8 cellular contexts compared by ENCODE assay signal in the genomic region with DNA sequence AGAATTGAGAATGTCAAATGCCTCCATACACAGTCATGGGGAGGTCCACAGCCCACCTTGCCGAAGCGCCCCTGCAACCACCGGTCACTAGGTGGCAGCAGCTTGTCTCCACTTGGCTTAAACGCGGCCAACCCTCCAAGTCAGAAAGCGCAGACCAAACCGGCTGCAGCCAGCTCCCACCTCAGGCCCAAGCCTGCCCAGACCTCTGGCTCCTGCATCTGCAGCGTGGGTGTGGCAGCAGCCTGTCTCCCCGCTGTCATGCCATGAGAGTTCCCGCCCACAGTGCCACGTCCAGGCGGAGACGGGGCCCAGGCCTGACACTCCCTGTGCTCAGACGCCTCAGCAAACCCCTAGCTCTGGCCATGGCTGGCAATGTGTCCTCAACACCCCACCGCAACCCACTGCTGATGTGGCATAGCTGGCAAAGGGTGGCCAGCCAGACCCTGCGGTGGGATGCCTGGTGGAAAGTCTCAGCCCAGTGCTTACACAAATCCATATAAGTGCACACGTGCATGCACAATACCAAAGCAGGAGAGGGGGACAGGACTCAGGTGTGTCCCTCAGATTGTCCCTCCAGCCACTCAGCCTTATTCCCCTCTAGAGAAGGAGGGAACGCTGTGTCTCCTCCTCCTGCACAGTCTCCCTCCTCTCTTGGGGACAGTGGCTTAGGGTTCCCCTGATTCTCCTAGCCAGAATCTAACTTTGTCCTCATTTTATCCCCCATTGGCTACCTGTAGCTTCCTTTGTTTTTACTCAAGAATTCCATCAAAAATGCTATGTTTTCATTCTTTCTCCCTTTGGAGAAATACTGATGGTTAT. TPM values are rescaled to one million over a fixed set of nuclear protein-coding genes. Genes with fewer than 3 reads are reported as not detected.
DNase-seq lines count a peak whose midpoint lies in the region; ATAC-seq, FAIRE-seq and TF ChIP-seq lines count a peak whose summit lies in the region.

No MANE protein-coding gene starts in this region.

- H3K9me3 ChIP-seq in right atrium auricular region = no peaks in the 10 kb centered on the region

- H3K4me1 ChIP-seq in right atrium auricular region (peaks cover 0 to 48% of the 10 kb centered on the region in 2 donors), rectal smooth muscle tissue (ENCODE audit: control insufficient read depth, insufficient read depth, low read length) (peaks cover 21% of the 10 kb centered on the region)

- ATAC-seq in HG03342 (IDR thresholded peaks at IDR 0.05; ENCODE audit: unreplicated experiment) = no peak

- H3K27me3 ChIP-seq in right atrium auricular region (no peaks in the 10 kb centered on the region), rectal smooth muscle tissue (ENCODE audit: control insufficient read depth, insufficient read depth, low read length) (no peaks in the 10 kb centered on the region)

- TF ChIP-seq CTCF in AG09309 (IDR thresholded peaks at IDR 0.05; ENCODE audit: control insufficient read depth, insufficient read depth, low read depth, low read length, missing control alignments) = peak; percentile 96
- TF ChIP-seq CTCF in right atrium auricular region (IDR thresholded peaks at IDR 0.05) = peak; percentile 94 to 95

- FAIRE-seq in GM19239 (lab: Jason Lieb, UNC) = peak; percentile 26

- DNase-seq in AG09309 (ENCODE audit: low read depth) (peak; percentile 86), GM19239 (ENCODE audit: insufficient read length, low spot score) (peak; percentile 74), NCI-H1694 (lab: John Stamatoyannopoulos, UW) (peak; percentile 79), T-helper 2 cell (peak; percentile 32 to 76 (median 59)), amygdala (lab: John Stamatoyannopoulos, UW) (peak in 49 of 56 donors; percentile 19 to 81 (median 61)), right atrium auricular region (ENCODE audit: low spot score) (peak; percentile 86)

- H3K36me3 ChIP-seq in right atrium auricular region (no peaks in the 10 kb centered on the region), rectal smooth muscle tissue (ENCODE audit: control insufficient read depth, insufficient read depth, low read length) (no peaks in the 10 kb centered on the region)

- H3K27ac ChIP-seq in right atrium auricular region (peak overlapping the region in 1 of 2 donors; percentile 12), rectal smooth muscle tissue (ENCODE audit: low read depth, low read length) (peak overlapping the region; percentile 35)

- no peak overlapping the region for H3K9ac ChIP-seq in rectal smooth muscle tissue (ENCODE audit: low read length)

- H3K4me3 ChIP-seq in AG09309 (ENCODE audit: control insufficient read depth, low read depth, low read length) = no peak overlapping the region
- no peak overlapping the region for H3K4me3 ChIP-seq in right atrium auricular region
- peak overlapping the region; percentile 2 for H3K4me3 ChIP-seq in rectal smooth muscle tissue (ENCODE audit: low read length)

RNA-seq across cellular contexts. Expression of a gene that starts 10.9 kb away (rescaled TPM):
- total RNA-seq in right atrium auricular region = 10 to 100 TPM; 43.5 to 48.1 TPM

RNA-seq across cellular contexts. Expression of a gene that starts 21.4 kb away (rescaled TPM):
- total RNA-seq in right atrium auricular region = 100 to 1,000 TPM; 271 to 418 TPM

RNA-seq across cellular contexts. Expression of a gene that starts 55.8 kb away (rescaled TPM):
- 10 to 100 TPM; 37.9 to 45.4 TPM for total RNA-seq in right atrium auricular region
